7 cellular contexts compared by ENCODE assay signal in genomic region chr20:5118220-5119142, GRCh38. TPM values are rescaled to one million over a fixed set of nuclear protein-coding genes. Genes with fewer than 3 reads are reported as not detected.
DNase-seq lines count a peak whose midpoint lies in the region; TF ChIP-seq lines count a peak whose summit lies in the region.

No MANE protein-coding gene starts in this region.

- no peaks in the 10 kb centered on the region for H3K9me3 Mint-ChIP-seq in T-helper 1 cell treated with Interleukin-12 subunit alpha and Interleukin-12 subunit beta and Interleukin-4 antibody, amounts not matched to agents 30 μg/mL and 1 μg/mL, for 36 hours

- TF ChIP-seq CTCF in HEK293 (tag by site-specific recombination; IDR thresholded peaks at IDR 0.05) (no peak), spleen (IDR thresholded peaks at IDR 0.05 in 8 of 11, conservative IDR thresholded peaks at IDR 0.05 in 3 of 11) (no peak)

- H3K4me1 ChIP-seq in HEK293 (ENCODE audit: control insufficient read depth, insufficient read depth, low read length) (peaks cover 9% of the 10 kb centered on the region; the same call in 1 of the 2 replicates), spleen (peaks cover 16 to 72% (median 38%) of the 10 kb centered on the region in 6 donors)

- H3K27ac ChIP-seq in HEK293 (ENCODE audit: extremely low read depth, low read depth, low read length) (peak overlapping the region; percentile 97), spleen (peak overlapping the region in 5 of 8 donors; percentile 91 to 95 (median 94))

- intact Hi-C loops in spleen (cut with DNase I; ENCODE audit: low total_unique reads): no loop called here

- peaks cover 48% of the 10 kb centered on the region for H3K36me3 Mint-ChIP-seq in T-helper 1 cell treated with Interleukin-12 subunit alpha and Interleukin-12 subunit beta and Interleukin-4 antibody, amounts not matched to agents 30 μg/mL and 1 μg/mL, for 36 hours (ENCODE audit: low read depth)

- 4 to 8% (median 5%) methylated on average over 23 of the region's 23 CpGs for WGBS in spleen, 5 donors

- peak overlapping the region; percentile 92 for H3K27ac Mint-ChIP-seq in T-helper 1 cell treated with Interleukin-12 subunit alpha and Interleukin-12 subunit beta and Interleukin-4 antibody, amounts not matched to agents 30 μg/mL and 1 μg/mL, for 36 hours

- TF ChIP-seq POLR2A in spleen (IDR thresholded peaks at IDR 0.05): no peak

- peaks cover 43 to 53% of the 10 kb centered on the region in 2 experiments for H3K36me3 ChIP-seq in HEK293 (ENCODE audit: control insufficient read depth in 2 of 2, insufficient read depth in 1 of 2, low read length in 2 of 2)
- H3K36me3 ChIP-seq in spleen: peaks cover 3 to 39% (median 26%) of the 10 kb centered on the region in 6 donors

- peak overlapping the region; percentile 89 for H3K4me3 Mint-ChIP-seq in T-helper 1 cell treated with Interleukin-12 subunit alpha and Interleukin-12 subunit beta and Interleukin-4 antibody, amounts not matched to agents 30 μg/mL and 1 μg/mL, for 36 hours

- POLR2A ChIA-PET in HEK293 (lab: Yijun Ruan, JAX): interaction anchor here (1.5 to 4.0 kb wide), 7 partner anchors 8 to 119 kb away, joined by 3 to 23 read pairs (median 6); partner anchors contain the start of gene CDS2

- CTCF ChIA-PET in HEK293 (lab: Yijun Ruan, JAX): interaction anchor here (2.7 kb wide), 1 partner anchor 74 kb away, joined by 17 read pairs; no protein-coding TSS in a partner anchor

- no peaks in the 10 kb centered on the region for H3K9me3 ChIP-seq in HEK293 (ENCODE audit: control insufficient read depth, insufficient read depth, low read depth, low read length)
- no peaks in the 10 kb centered on the region for H3K9me3 ChIP-seq in spleen

- no peaks in the 10 kb centered on the region for H3K27me3 ChIP-seq in spleen (replicated peaks in 1 of 7)

- DNase-seq in foreskin melanocyte: peak; percentile 14
- no peak for DNase-seq in spleen
- no peak for DNase-seq in dedifferentiated amniotic fluid mesenchymal stem cell (ENCODE audit: extremely low spot score)
- no peak for DNase-seq in NCI-H1092 (lab: John Stamatoyannopoulos, UW)
- no peak for DNase-seq in GM03348 (ENCODE audit: low spot score)

- H3K4me3 ChIP-seq in HEK293 (ENCODE audit: low read depth, low read length): peak overlapping the region; percentile 85
- H3K4me3 ChIP-seq in spleen: peak overlapping the region; percentile 77 to 96 (median 91)

- peaks cover 51% of the 10 kb centered on the region for H3K4me1 Mint-ChIP-seq in T-helper 1 cell treated with Interleukin-12 subunit alpha and Interleukin-12 subunit beta and Interleukin-4 antibody, amounts not matched to agents 30 μg/mL and 1 μg/mL, for 36 hours (ENCODE audit: low read depth)

- H3K27me3 Mint-ChIP-seq in T-helper 1 cell treated with Interleukin-12 subunit alpha and Interleukin-12 subunit beta and Interleukin-4 antibody, amounts not matched to agents 30 μg/mL and 1 μg/mL, for 36 hours (ENCODE audit: low read depth): no peaks in the 10 kb centered on the region

TF ChIP-seq in HEK293, 187 proteins besides CTCF, POLR2A, EP300 and RAD21:
- no peak for TF ChIP-seq WT1 (tag by site-specific recombination; IDR thresholded peaks at IDR 0.05)
- TF ChIP-seq ZNF585B (tag by site-specific recombination; IDR thresholded peaks at IDR 0.05): no peak
- TF ChIP-seq ZNF513 (tag by site-specific recombination; IDR thresholded peaks at IDR 0.05): 0 out of 2 replicates have a peak, but pooled peaks have one; percentile 12
- TF ChIP-seq KLF1 (tag by site-specific recombination; IDR thresholded peaks at IDR 0.05): no peak
- TF ChIP-seq ZNF24 (tag by site-specific recombination; IDR thresholded peaks at IDR 0.05): no peak
- no peak for TF ChIP-seq ZNF341 (tag by site-specific recombination; IDR thresholded peaks at IDR 0.05; ENCODE audit: low read depth)
- no peak for TF ChIP-seq ZNF600 (tag by site-specific recombination; IDR thresholded peaks at IDR 0.05)
- 0 out of 2 replicates have a peak, but pooled peaks have one; percentile 5 for TF ChIP-seq ATF2 (tag by site-specific recombination; IDR thresholded peaks at IDR 0.05; ENCODE audit: low read depth)
- TF ChIP-seq ZNF324 (tag by site-specific recombination; IDR thresholded peaks at IDR 0.05): no peak
- no peak for TF ChIP-seq ZBTB6 (tag by site-specific recombination; IDR thresholded peaks at IDR 0.05)
- TF ChIP-seq ZNF211 (tag by site-specific recombination; IDR thresholded peaks at IDR 0.05; ENCODE audit: low read depth): no peak
- TF ChIP-seq EGR2 (tag by site-specific recombination; IDR thresholded peaks at IDR 0.05; ENCODE audit: low read depth): peak; percentile 12; the same call in 1 of the 2 replicates
- no peak for TF ChIP-seq ZNF707 (tag by site-specific recombination; IDR thresholded peaks at IDR 0.05)
- TF ChIP-seq ZNF426 (tag by site-specific recombination; IDR thresholded peaks at IDR 0.05): no peak; the same call in 1 of the 2 replicates
- TF ChIP-seq PRDM1 (tag by site-specific recombination; IDR thresholded peaks at IDR 0.05): peak; percentile 78
- peak; percentile 41 for TF ChIP-seq ZFHX2 (tag by site-specific recombination; conservative IDR thresholded peaks at IDR 0.05)
- no peak for TF ChIP-seq ZNF670 (tag by site-specific recombination; IDR thresholded peaks at IDR 0.05; ENCODE audit: low read depth)
- no peak for TF ChIP-seq ZNF76 (tag by site-specific recombination; IDR thresholded peaks at IDR 0.05; ENCODE audit: borderline replicate concordance, low read depth)
- TF ChIP-seq GFI1B (tag by site-specific recombination; IDR thresholded peaks at IDR 0.05): no peak; the same call in 1 of the 2 replicates
- no peak for TF ChIP-seq ZNF791 (tag by site-specific recombination; IDR thresholded peaks at IDR 0.05)
- TF ChIP-seq ZSCAN18 (tag by site-specific recombination; IDR thresholded peaks at IDR 0.05): no peak
- no peak for TF ChIP-seq ZNF629 (tag by site-specific recombination; IDR thresholded peaks at IDR 0.05)
- no peak for TF ChIP-seq ZNF354C (tag by site-specific recombination; IDR thresholded peaks at IDR 0.05; ENCODE audit: borderline replicate concordance, low read depth)
- TF ChIP-seq ZNF580 (tag by site-specific recombination; IDR thresholded peaks at IDR 0.05): no peak

RNA-seq across cellular contexts. Expression of gene PCNA, which starts 1.3 kb away (rescaled TPM):
- total RNA-seq in spleen: 10 to 100 TPM; 39.6 to 81.5 (median 45.9) TPM
- polyA plus RNA-seq in spleen: 100 to 1,000 TPM in 1 of 3 donors, 10 to 100 TPM in 2; 45.6 to 106 (median 90.0) TPM

RNA-seq across cellular contexts. Expression of gene TMEM230, which starts 5.6 kb away (rescaled TPM):
- 10 to 100 TPM; 62.5 to 83.7 (median 75.1) TPM for total RNA-seq in spleen
- polyA plus RNA-seq in spleen: 100 to 1,000 TPM; 112 to 131 (median 123) TPM

RNA-seq across cellular contexts. Expression of gene CDS2, which starts 8.3 kb away (rescaled TPM):
- total RNA-seq in spleen: 10 to 100 TPM; 33.1 to 61.8 (median 45.5) TPM
- polyA plus RNA-seq in spleen: 10 to 100 TPM in 1 of 3 donors, 1 to 10 TPM in 2; 6.9 to 10.7 (median 9.1) TPM
